ENCODE assay signal across 17 cellular contexts in the genomic region with DNA sequence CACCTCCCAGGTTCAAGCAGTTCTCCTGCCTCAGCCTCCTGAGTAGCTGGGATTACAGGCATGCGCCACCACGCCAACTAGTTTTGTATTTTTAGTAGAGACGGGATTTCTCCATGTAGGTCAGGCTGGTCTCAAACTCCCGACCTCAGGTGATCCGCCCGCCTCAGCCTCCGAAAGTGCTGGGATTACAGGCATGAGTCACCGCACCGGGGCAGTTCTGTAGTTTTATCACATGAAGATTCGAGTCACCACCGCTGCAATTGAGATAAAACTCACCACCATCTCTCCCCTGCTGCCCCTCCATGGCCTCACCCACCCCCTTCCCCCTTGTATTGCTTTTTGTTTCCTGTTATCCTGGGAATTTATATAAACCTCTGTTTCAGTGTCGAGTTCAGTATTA. TPM values are rescaled to one million over a fixed set of nuclear protein-coding genes. Genes with fewer than 3 reads are reported as not detected.
"Had no signal": no experiment of that assay in that cellular context is flagged by ENCODE, and none has a peak within 500 bp of the region (broad histone marks: within the 10 kb centered on the region; RNA-seq: fewer than 3 reads in every experiment).

No MANE protein-coding gene starts in this region.

RNA-seq across cellular contexts. Expression of a gene that starts 57.2 kb away (rescaled TPM):
- total RNA-seq: activated CD4-positive, alpha-beta memory T cell treated with anti-CD3 and anti-CD28 coated beads for 36 hours; activated CD4-positive, alpha-beta T cell treated with anti-CD3 and anti-CD28 coated beads for 36 hours; activated CD4-positive, alpha-beta T cell treated with anti-CD3 and anti-CD28 coated beads, Interleukin-2, amount 10 ng/mL, durations not matched to agents 24 days and 14 days; activated CD8-positive, alpha-beta memory T cell treated with anti-CD3 and anti-CD28 coated beads for 36 hours; activated CD8-positive, alpha-beta memory T cell treated with anti-CD3 and anti-CD28 coated beads, Interleukin-2, amount 10 ng/mL, durations not matched to agents 7 days and 5 days; activated CD8-positive, alpha-beta T cell treated with anti-CD3 and anti-CD28 coated beads, Interleukin-2, amount 10 ng/mL, durations not matched to agents 7 days and 5 days; activated naive CD8-positive, alpha-beta T cell treated with anti-CD3 and anti-CD28 coated beads, Interleukin-2, amount 10 ng/mL, durations not matched to agents 7 days and 5 days; activated T-helper 1 cell treated with anti-CD3 and anti-CD28 coated beads, Interleukin-12 subunit alpha, Interleukin-12 subunit beta, Interleukin-2, Interleukin-4 antibody, amounts not matched to agents 30 ng/mL and 10 ng/mL and 1 ng/mL, durations not matched to agents 14 hours and 24 hours and 36 hours; astrocyte; chondrocyte; dermis blood vessel endothelial cell; endothelial cell of umbilical vein; fibroblast of lung; fibroblast of villous mesenchyme; gastroesophageal sphincter; glomerular endothelial cell; heart right ventricle had no signal
- polyA plus RNA-seq: endothelial cell of umbilical vein, fibroblast of lung, heart right ventricle had no signal
